Comparison of ENCODE assay signal across 18 cellular contexts in genomic region chr12:89932950-89933349, GRCh38.
A peak's percentile ranks its signal among the peaks of the same experiment; 100 is the strongest.
DNase-seq lines count a peak whose midpoint lies in the region; ATAC-seq, FAIRE-seq and TF ChIP-seq lines count a peak whose summit lies in the region.
"Had no signal": no experiment of that assay in that cellular context is flagged by ENCODE, and none has a peak within 500 bp of the region (broad histone marks: within the 10 kb centered on the region; RNA-seq: fewer than 3 reads in every experiment).

No MANE protein-coding gene starts in this region.

- H3K36me3 ChIP-seq in Panc1 (ENCODE audit: control insufficient read depth, insufficient read depth, low read length), result no peaks in the 10 kb centered on the region
- H3K36me3 ChIP-seq: adrenal gland, BE2C, ovary, upper lobe of right lung had no signal

- no peaks in the 10 kb centered on the region for H3K9me3 ChIP-seq in Panc1 (ENCODE audit: control insufficient read depth, insufficient read depth, low read depth, low read length)
- H3K9me3 ChIP-seq: adrenal gland, BE2C, ovary, upper lobe of right lung had no signal

- CTCF ChIA-PET in Panc1 (lab: Charles Lee), result no interaction called here

- H3K27ac ChIP-seq in Panc1 (ENCODE audit: low read length), result peak overlapping the region; percentile 23; the same call in 1 of the 2 replicates
- H3K27ac ChIP-seq: adrenal gland, ovary, upper lobe of right lung had no signal

- DNase-seq in AG10803 (ENCODE audit: low read depth), result peak; percentile 23
- DNase-seq in GM12892 (ENCODE audit: insufficient read length), result no peak
- no peak for DNase-seq in Panc1 (ENCODE audit: low read depth, low spot score)
- DNase-seq in kidney glomerular epithelial cell (lab: John Stamatoyannopoulos, UW), result peak; percentile 22
- DNase-seq in NK-92 treated with Interleukin-12 subunit alpha and Interleukin-12 subunit beta, amount 100 ng/mL, for 24 hours (lab: John Stamatoyannopoulos, UW), result no peak
- DNase-seq in activated naive CD4-positive, alpha-beta T cell treated with anti-CD3 and anti-CD28 coated beads, Interleukin-2, amount 50 U/mL, for 16 hours, result no peak
- DNase-seq in C1 segment of cervical spinal cord (lab: John Stamatoyannopoulos, UW), result no peak
- DNase-seq: adrenal gland; BE2C; DMS 273 treated with DMSO at 0.1 percent for 48 hours; NCI-H1048; NCI-H774; ovary; stimulated activated naive B cell treated with anti-CD40 and anti-IgM and Interleukin-4, amounts not matched to agents 10 μg/mL and 1 μg/mL and 100 μg/mL, for 72 hours; upper lobe of right lung had no signal

- ATAC-seq in Panc1, result no peak
- ATAC-seq: Right ventricle myocardium inferior; stimulated activated naive B cell treated with anti-CD40 and anti-IgM and Interleukin-4, amounts not matched to agents 10 μg/mL and 1 μg/mL and 100 μg/mL, for 72 hours; upper lobe of right lung had no signal

- 0 out of 2 replicates have a peak, but pooled peaks cover 2% of the 10 kb centered on the region for H3K4me1 ChIP-seq in Panc1 (ENCODE audit: control insufficient read depth, insufficient read depth, low read length)
- H3K4me1 ChIP-seq: upper lobe of right lung had no signal

- in situ Hi-C loops in Panc1 (cut with HindIII; ENCODE audit: low pct_unique_long_range_greater_than_20kb, low sequenced_read_pairs), result no loop called here

- TF ChIP-seq CTCF in AG10803 (conservative IDR thresholded peaks at IDR 0.05; ENCODE audit: low read length) (no peak), Panc1 (IDR thresholded peaks at IDR 0.05) (no peak)

- POLR2A ChIA-PET in Panc1 (lab: Charles Lee), result no interaction called here

- intact Hi-C loops in Panc1 (cut with micrococcal nuclease; ENCODE audit: unreplicated experiment), result no loop called here

- TF ChIP-seq POLR2A in GM12892 (IDR thresholded peaks at IDR 0.05; ENCODE audit: low read depth, low read length), result no peak

- H3K4me3 ChIP-seq in AG10803 (ENCODE audit: low read length) (no peak overlapping the region), Panc1 (ENCODE audit: low read depth in 2 of 2, low read length in 2 of 2) (no peak overlapping the region)
- H3K4me3 ChIP-seq: adrenal gland, ovary, upper lobe of right lung had no signal

- FAIRE-seq in GM12892 (lab: Jason Lieb, UNC), result peak; percentile 38
- FAIRE-seq: colon, endothelial cell of umbilical vein had no signal

- no TSS peak for BruUV-seq in Panc1 (replicated peaks; lab: Mats Ljungman, UMichigan)

- no peaks in the 10 kb centered on the region for H3K27me3 ChIP-seq in Panc1 (ENCODE audit: control insufficient read depth, insufficient read depth, low read length)
- H3K27me3 ChIP-seq: adrenal gland, BE2C, ovary, upper lobe of right lung had no signal

Comparison
In these comparisons a context has a peak if more than half of its experiments do, and no peak if none do; other contexts are left out.
1. DNase-seq: peak in AG10803 (single experiment) and kidney glomerular epithelial cell (single experiment); none in GM12892 (single experiment), Panc1 (single experiment), NK-92 treated with Interleukin-12 subunit alpha and Interleukin-12 subunit beta, amount 100 ng/mL, for 24 hours (single experiment), activated naive CD4-positive, alpha-beta T cell treated with anti-CD3 and anti-CD28 coated beads, Interleukin-2, amount 50 U/mL, for 16 hours (single experiment) and C1 segment of cervical spinal cord (0 of 14).